In the genomic region with DNA sequence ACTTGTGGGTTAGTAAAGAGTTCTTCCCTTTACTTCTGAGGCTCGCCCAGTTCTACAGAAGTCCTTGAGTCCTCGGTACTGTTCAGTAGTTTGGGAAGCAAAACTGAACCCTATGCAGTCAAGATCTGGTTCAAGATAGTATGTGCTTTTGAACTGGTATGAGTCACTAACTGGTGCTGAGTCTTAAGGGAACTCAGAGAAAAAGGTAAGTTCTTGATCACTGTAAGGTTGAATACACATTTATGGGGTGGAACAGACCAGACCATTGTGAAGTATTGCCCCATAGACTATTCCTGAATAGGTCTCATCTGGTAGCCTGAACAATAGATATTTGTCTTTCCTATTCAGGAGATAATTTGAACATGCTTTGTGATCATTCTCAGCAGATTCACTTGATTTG, we compare ENCODE assay signal across 18 cellular contexts.
DNase-seq lines count a peak whose midpoint lies in the region; ATAC-seq and TF ChIP-seq lines count a peak whose summit lies in the region.
"Had no signal": no experiment of that assay in that cellular context is flagged by ENCODE, and none has a peak within 500 bp of the region (broad histone marks: within the 10 kb centered on the region; RNA-seq: fewer than 3 reads in every experiment).

No MANE protein-coding gene starts in this region.

- no peaks in the 10 kb centered on the region for H3F3A ChIP-seq in PC-3 (ENCODE audit: low read length, unreplicated experiment)

- no peaks in the 10 kb centered on the region for H3K36me3 ChIP-seq in PC-3 (ENCODE audit: low read depth, low read length)
- H3K36me3 ChIP-seq: BE2C had no signal

- H3K27ac ChIP-seq in PC-3 (ENCODE audit: low read length) = no peak overlapping the region
- H3K27ac ChIP-seq in RWPE1 = no peak overlapping the region

- no peak for ATAC-seq in PC-3
- no peak for ATAC-seq in HG03039 (IDR thresholded peaks at IDR 0.05; ENCODE audit: unreplicated experiment)
- ATAC-seq in natural killer cell treated with Interleukin-12 subunit alpha and Interleukin-12 subunit beta and Interleukin-15 and Interleukin-18, amount 100 ng/mL, for 72 hours = no peak
- ATAC-seq: GM23338, HepG2 had no signal

- H3K4me3 ChIP-seq in PC-3 (ENCODE audit: low read length) (no peak overlapping the region), epithelial cell of proximal tubule (ENCODE audit: low read depth, low read length) (no peak overlapping the region)
- H3K4me3 ChIP-seq: GM23338 had no signal

- DNase-seq in PC-3 (peak; percentile 6), epithelial cell of proximal tubule (ENCODE audit: low read depth) (peak; percentile 29), kidney tubule cell (ENCODE audit: low spot score) (peak; percentile 13), RWPE1 (ENCODE audit: low spot score) (no peak)
- no peak for DNase-seq in natural killer cell treated with Interleukin-12 subunit alpha and Interleukin-12 subunit beta and Interleukin-15 and Interleukin-18, amount 100 ng/mL, for 72 hours (ENCODE audit: low spot score)
- DNase-seq: ACHN; BE2C; C1 segment of cervical spinal cord; CD4-positive, CD25-positive, alpha-beta regulatory T cell; CD8-positive, alpha-beta memory T cell; COR-L47; DMS79; GDM1; HCEC 1CT had no signal

- no peak overlapping the region for H3K4me3 Mint-ChIP-seq in natural killer cell treated with Interleukin-12 subunit alpha and Interleukin-12 subunit beta and Interleukin-15 and Interleukin-18, amount 100 ng/mL, for 72 hours
- H3K4me3 Mint-ChIP-seq: CD4-positive, CD25-positive, alpha-beta regulatory T cell; CD8-positive, alpha-beta memory T cell; GM23338; IgD-negative memory B cell had no signal

- no peaks in the 10 kb centered on the region for H3K4me1 ChIP-seq in PC-3 (ENCODE audit: insufficient read depth, low read length)
- H3K4me1 ChIP-seq: BE2C had no signal

- no peaks in the 10 kb centered on the region for H3K4me1 Mint-ChIP-seq in natural killer cell treated with Interleukin-12 subunit alpha and Interleukin-12 subunit beta and Interleukin-15 and Interleukin-18, amount 100 ng/mL, for 72 hours (ENCODE audit: low read depth in 2 of 2)
- H3K4me1 Mint-ChIP-seq: CD4-positive, CD25-positive, alpha-beta regulatory T cell; CD8-positive, alpha-beta memory T cell; IgD-negative memory B cell had no signal

- no peaks in the 10 kb centered on the region for H3K27me3 Mint-ChIP-seq in natural killer cell treated with Interleukin-12 subunit alpha and Interleukin-12 subunit beta and Interleukin-15 and Interleukin-18, amount 100 ng/mL, for 72 hours
- H3K27me3 Mint-ChIP-seq: CD4-positive, CD25-positive, alpha-beta regulatory T cell; CD8-positive, alpha-beta memory T cell; IgD-negative memory B cell had no signal

- no peaks in the 10 kb centered on the region for H3K36me3 Mint-ChIP-seq in natural killer cell treated with Interleukin-12 subunit alpha and Interleukin-12 subunit beta and Interleukin-15 and Interleukin-18, amount 100 ng/mL, for 72 hours
- H3K36me3 Mint-ChIP-seq: CD4-positive, CD25-positive, alpha-beta regulatory T cell; CD8-positive, alpha-beta memory T cell; IgD-negative memory B cell had no signal

- H3K27me3 ChIP-seq in PC-3 (ENCODE audit: low read length) = no peaks in the 10 kb centered on the region
- H3K27me3 ChIP-seq: BE2C had no signal

- H4K20me1 ChIP-seq in PC-3 (ENCODE audit: low read length) = no peaks in the 10 kb centered on the region

- POLR2A ChIA-PET in PC-3 (lab: Charles Lee; ENCODE audit: unreplicated experiment) = no interaction called here
- POLR2A ChIA-PET in RWPE1 (lab: Yijun Ruan, JAX; ENCODE audit: low non-redundant PET) = no interaction called here

- H3K9me2 ChIP-seq in PC-3 (replicated peaks; ENCODE audit: low read length) = no peaks in the 10 kb centered on the region

- H3K9me3 ChIP-seq in PC-3 (ENCODE audit: low read length) = no peaks in the 10 kb centered on the region
- H3K9me3 ChIP-seq: BE2C had no signal

- no peak overlapping the region for H3K27ac Mint-ChIP-seq in natural killer cell treated with Interleukin-12 subunit alpha and Interleukin-12 subunit beta and Interleukin-15 and Interleukin-18, amount 100 ng/mL, for 72 hours
- H3K27ac Mint-ChIP-seq: CD4-positive, CD25-positive, alpha-beta regulatory T cell; CD8-positive, alpha-beta memory T cell; GM23338; IgD-negative memory B cell had no signal

- H3K4me2 ChIP-seq in PC-3 (ENCODE audit: low read length) = no peak overlapping the region
- H3K4me2 ChIP-seq: GM23338 had no signal

- BruUV-seq in PC-3 (replicated peaks; lab: Mats Ljungman, UMichigan) = no TSS peak

- H3K9me3 Mint-ChIP-seq in natural killer cell treated with Interleukin-12 subunit alpha and Interleukin-12 subunit beta and Interleukin-15 and Interleukin-18, amount 100 ng/mL, for 72 hours = peaks cover 14% of the 10 kb centered on the region
- H3K9me3 Mint-ChIP-seq: GM23338 had no signal

- TF ChIP-seq CTCF in PC-3 (conservative IDR thresholded peaks at IDR 0.05; ENCODE audit: low read depth, low read length) (no peak), epithelial cell of proximal tubule (conservative IDR thresholded peaks at IDR 0.05; ENCODE audit: low read depth, low read length) (no peak), RWPE1 (conservative IDR thresholded peaks at IDR 0.05; ENCODE audit: low read depth) (no peak)

- no peaks in the 10 kb centered on the region for H3K79me2 ChIP-seq in PC-3 (ENCODE audit: low read length)

- intact Hi-C loops in PC-3 (cut with micrococcal nuclease) = no loop called here

- no peak overlapping the region for H3K9ac ChIP-seq in PC-3 (ENCODE audit: low read length)

- no peak overlapping the region for H2AFZ ChIP-seq in PC-3 (ENCODE audit: low read length)
- H2AFZ ChIP-seq: GM23338 had no signal

- CTCF ChIA-PET in PC-3 (lab: Charles Lee) = no interaction called here
- CTCF ChIA-PET in RWPE1 (lab: Yijun Ruan, JAX) = no interaction called here

Comparison
In these comparisons a context has a peak if more than half of its experiments do, and no peak if none do; other contexts are left out.
1. DNase-seq: peak in PC-3 (single experiment), epithelial cell of proximal tubule (single experiment) and kidney tubule cell (single experiment); none in RWPE1 (single experiment) and natural killer cell treated with Interleukin-12 subunit alpha and Interleukin-12 subunit beta and Interleukin-15 and Interleukin-18, amount 100 ng/mL, for 72 hours (single experiment).